ENCODE assay signal across 8 cellular contexts in genomic region chr9:130053504-130054427, GRCh38. TPM values are rescaled to one million over a fixed set of nuclear protein-coding genes. Genes with fewer than 3 reads are reported as not detected.
DNase-seq lines count a peak whose midpoint lies in the region; ATAC-seq and TF ChIP-seq lines count a peak whose summit lies in the region.

TSS of gene GPR107 (plus strand) at chr9:130053906. CDS start at chr9:130053933, 27 bp downstream.

- peak within 1 kb of the TSS; percentile 96 for H3K27ac Mint-ChIP-seq in Caco-2 (ENCODE audit: unreplicated experiment)
- H3K27ac Mint-ChIP-seq in activated naive CD4-positive, alpha-beta T cell treated with anti-CD3 and anti-CD28 coated beads for 36 hours = peak within 1 kb of the TSS; percentile 90

- no TSS peak for BruUV-seq in Caco-2 (replicated peaks; lab: Mats Ljungman, UMichigan)
- BruUV-seq in IMR-90 (replicated peaks; lab: Mats Ljungman, UMichigan) = no TSS peak

- H3K4me1 ChIP-seq in Caco-2 = 0 out of 2 replicates have a peak, but pooled peaks cover 3% of the 10 kb centered on the region
- no peaks in the 10 kb centered on the region for H3K4me1 ChIP-seq in IMR-90 (ENCODE audit: control insufficient read depth, insufficient read depth, low read length)
- peaks cover 0 to 51% (median 11%) of the 10 kb centered on the region in 3 donors for H3K4me1 ChIP-seq in gastroesophageal sphincter
- peaks cover 25 to 27% of the 10 kb centered on the region in 2 experiments for H3K4me1 ChIP-seq in neutrophil (ENCODE audit: control insufficient read depth in 1 of 2, insufficient read depth in 1 of 2, low read depth in 1 of 2, low read length in 1 of 2)

- H4K8ac ChIP-seq in IMR-90 (ENCODE audit: low read depth in 2 of 2, low read length in 2 of 2) = peak within 1 kb of the TSS; percentile 98

- H3K27me3 Mint-ChIP-seq in Caco-2 (ENCODE audit: insufficient read depth, unreplicated experiment) = no peaks in the 10 kb centered on the region
- no peaks in the 10 kb centered on the region for H3K27me3 Mint-ChIP-seq in activated naive CD4-positive, alpha-beta T cell treated with anti-CD3 and anti-CD28 coated beads for 36 hours (ENCODE audit: low read depth)

- ATAC-seq in GM21381 (IDR thresholded peaks at IDR 0.05; ENCODE audit: unreplicated experiment) = peak; percentile 87
- peak; percentile 97 for ATAC-seq in IMR-90 (ENCODE audit: low read depth)
- ATAC-seq in gastroesophageal sphincter = peak; percentile 97

- in situ Hi-C loops in IMR-90 (cut with MboI; ENCODE audit: low sequenced_read_pairs) = loop anchor here (25.0 kb wide), 1 partner anchor 166 kb away; no protein-coding TSS in a partner anchor

- peak within 1 kb of the TSS; percentile 92 for H3K9ac ChIP-seq in IMR-90 (ENCODE audit: low read depth, low read length)

- H2AK9ac ChIP-seq in IMR-90 (replicated peaks; ENCODE audit: low read depth, low read length, poor library complexity) = peak within 1 kb of the TSS; percentile 94

- H3K27me3 ChIP-seq in Caco-2 (replicated peaks; ENCODE audit: control insufficient read depth, insufficient read depth, low read length) (no peaks in the 10 kb centered on the region), IMR-90 (ENCODE audit: control insufficient read depth, insufficient read depth, low read length) (no peaks in the 10 kb centered on the region), gastroesophageal sphincter (no peaks in the 10 kb centered on the region), neutrophil (no peaks in the 10 kb centered on the region)

- H3K4me3 Mint-ChIP-seq in Caco-2 (ENCODE audit: unreplicated experiment) = peak within 1 kb of the TSS; percentile 99
- H3K4me3 Mint-ChIP-seq in activated naive CD4-positive, alpha-beta T cell treated with anti-CD3 and anti-CD28 coated beads for 36 hours = peak within 1 kb of the TSS; percentile 92

- POLR2A ChIA-PET in Caco-2 (lab: Charles Lee) = interaction anchor here (0.5 to 1.5 kb wide), 5 partner anchors 10 to 1502 kb away, joined by 3 to 9 read pairs (median 4); partner anchors contain the start of genes FNBP1, SPOUT1 and SPTAN1
- POLR2A ChIA-PET in IMR-90 (lab: Charles Lee; ENCODE audit: unreplicated experiment) = interaction anchor here (0.6 to 1.0 kb wide), 3 partner anchors 9 to 16 kb away, joined by 3 read pairs; no protein-coding TSS in a partner anchor

- peaks cover 7% of the 10 kb centered on the region; the same call in 1 of the 2 replicates for H3K9me1 ChIP-seq in IMR-90 (ENCODE audit: insufficient read depth, low read length)

- TF ChIP-seq POLR2A in IMR-90 (IDR thresholded peaks at IDR 0.05; ENCODE audit: low read depth, low read length) (peak; percentile 84), gastroesophageal sphincter (IDR thresholded peaks at IDR 0.05) (peak; percentile 78 to 82)

- peaks cover 25 to 63% of the 10 kb centered on the region in 2 experiments for H3K79me1 ChIP-seq in IMR-90 (ENCODE audit: low read depth in 1 of 2, low read length in 2 of 2)

- peaks cover 16% of the 10 kb centered on the region for H3K36me3 Mint-ChIP-seq in Caco-2 (ENCODE audit: insufficient read depth, unreplicated experiment)
- H3K36me3 Mint-ChIP-seq in activated naive CD4-positive, alpha-beta T cell treated with anti-CD3 and anti-CD28 coated beads for 36 hours (ENCODE audit: low read depth) = peaks cover 7% of the 10 kb centered on the region

- H2BK120ac ChIP-seq in IMR-90 (ENCODE audit: low read depth, low read length) = peak within 1 kb of the TSS; percentile 80

- no peaks in the 10 kb centered on the region for H3K9me3 ChIP-seq in Caco-2
- H3K9me3 ChIP-seq in IMR-90 (ENCODE audit: control insufficient read depth, insufficient read depth, low read length) = no peaks in the 10 kb centered on the region
- no peaks in the 10 kb centered on the region for H3K9me3 ChIP-seq in gastroesophageal sphincter
- no peaks in the 10 kb centered on the region for H3K9me3 ChIP-seq in neutrophil

- peak within 1 kb of the TSS; percentile 86 for H3K27ac ChIP-seq in IMR-90 (ENCODE audit: insufficient read depth, low read length)
- H3K27ac ChIP-seq in gastroesophageal sphincter = peak within 1 kb of the TSS; percentile 27 to 95 (median 92)
- H3K27ac ChIP-seq in neutrophil = peak within 1 kb of the TSS; percentile 90

- H3K4me2 ChIP-seq in IMR-90 (ENCODE audit: low read depth, low read length) = peak within 1 kb of the TSS; percentile 91

- H3K18ac ChIP-seq in IMR-90 (ENCODE audit: low read depth, low read length) = peak within 1 kb of the TSS; percentile 67

- peak within 1 kb of the TSS; percentile 89 for H4K5ac ChIP-seq in IMR-90 (ENCODE audit: low read depth, low read length)

- dilution Hi-C loops in IMR-90 (cut with HindIII; ENCODE audit: low sequenced_read_pairs, unreplicated experiment) = no loop called here

- no peaks in the 10 kb centered on the region for H3K9me3 Mint-ChIP-seq in Caco-2 (ENCODE audit: unreplicated experiment)
- no peaks in the 10 kb centered on the region for H3K9me3 Mint-ChIP-seq in activated naive CD4-positive, alpha-beta T cell treated with anti-CD3 and anti-CD28 coated beads for 36 hours

- peak within 1 kb of the TSS; percentile 99 for H2AFZ ChIP-seq in IMR-90 (replicated peaks; ENCODE audit: low read length, poor library complexity)

- peak within 1 kb of the TSS; percentile 96 for H3K14ac ChIP-seq in IMR-90 (replicated peaks; ENCODE audit: low read depth, low read length)

- peak within 1 kb of the TSS; percentile 76 for H2AK5ac ChIP-seq in IMR-90 (ENCODE audit: low read depth, low read length)

- peak within 1 kb of the TSS; percentile 75 for H3K4me3 ChIP-seq in Caco-2 (ENCODE audit: low read depth, low read length)
- peak within 1 kb of the TSS; percentile 79 for H3K4me3 ChIP-seq in IMR-90 (ENCODE audit: insufficient read depth, low read depth, low read length)
- H3K4me3 ChIP-seq in gastroesophageal sphincter = peak within 1 kb of the TSS; percentile 85 to 88
- H3K4me3 ChIP-seq in neutrophil (ENCODE audit: low read depth in 1 of 2, low read length in 1 of 2) = peak within 1 kb of the TSS; percentile 96

- no peaks in the 10 kb centered on the region for H3K4me1 Mint-ChIP-seq in Caco-2 (ENCODE audit: low read depth, unreplicated experiment)
- peaks cover 38% of the 10 kb centered on the region for H3K4me1 Mint-ChIP-seq in activated naive CD4-positive, alpha-beta T cell treated with anti-CD3 and anti-CD28 coated beads for 36 hours (ENCODE audit: low read depth)

- H4K20me1 ChIP-seq in IMR-90 (ENCODE audit: insufficient read depth, low read length) = peaks cover 15% of the 10 kb centered on the region; the same call in 1 of the 2 replicates

- no peak within 1 kb of the TSS for H2BK20ac ChIP-seq in IMR-90 (ENCODE audit: low read depth, low read length)

- H3K4ac ChIP-seq in IMR-90 (ENCODE audit: low read depth, low read length) = peak within 1 kb of the TSS; percentile 96

- WGBS in IMR-90 (ENCODE audit: extremely low coverage in 2 of 2, insufficient read length in 1 of 2), 2 experiments = 0% methylated on average over 43 of the region's 68 CpGs; no CpG with 5 or more reads in 1 of the 2 experiments
- WGBS in gastroesophageal sphincter (ENCODE audit: low coverage in 1 of 2), 2 donors = 0% methylated on average over 3 to 11 of the region's 68 CpGs

- peak; percentile 6; the same call in 1 of the 2 replicates for TF ChIP-seq RAD21 in IMR-90 (IDR thresholded peaks at IDR 0.05; ENCODE audit: low read length)

- TF ChIP-seq CTCF in Caco-2 (IDR thresholded peaks at IDR 0.05; ENCODE audit: insufficient read depth in 1 of 2, low read depth in 1 of 2, low read length in 1 of 2, severe bottlenecking in 1 of 2, unreplicated experiment in 1 of 2) = no peak
- no peak for TF ChIP-seq CTCF in IMR-90 (conservative IDR thresholded peaks at IDR 0.05; ENCODE audit: low read depth, low read length)
- no peak for TF ChIP-seq CTCF in gastroesophageal sphincter (IDR thresholded peaks at IDR 0.05)
- TF ChIP-seq CTCF in neutrophil (IDR thresholded peaks at IDR 0.05) = peak; percentile 23

- peak within 1 kb of the TSS; percentile 94 for H4K91ac ChIP-seq in IMR-90 (ENCODE audit: insufficient read depth, low read depth, low read length)

- peak within 1 kb of the TSS; percentile 89 for H3K56ac ChIP-seq in IMR-90 (ENCODE audit: extremely low read depth, insufficient read depth, low read length)

- peak within 1 kb of the TSS; percentile 95 for H3K23ac ChIP-seq in IMR-90 (ENCODE audit: low read depth, low read length)

- TF ChIP-seq EP300 in gastroesophageal sphincter (IDR thresholded peaks at IDR 0.05) = no peak

- H2BK5ac ChIP-seq in IMR-90 (ENCODE audit: low read depth, low read length, poor library complexity, severe bottlenecking) = peak within 1 kb of the TSS; percentile 91

- CTCF ChIA-PET in Caco-2 (lab: Charles Lee) = no interaction called here
- CTCF ChIA-PET in IMR-90 (lab: Yijun Ruan, JAX) = interaction anchor here (0.6 kb wide), 1 partner anchor 147 kb away, joined by 4 read pairs; no protein-coding TSS in a partner anchor
- CTCF ChIA-PET in activated naive CD4-positive, alpha-beta T cell treated with anti-CD3 and anti-CD28 coated beads for 36 hours (lab: Charles Lee) = interaction anchor here (0.6 to 1.8 kb wide), 6 partner anchors 15 to 169 kb away, joined by 3 to 6 read pairs (median 4); no protein-coding TSS in a partner anchor

- intact Hi-C loops in Caco-2 (cut with micrococcal nuclease; ENCODE audit: unreplicated experiment) (loop anchor here (1.0 kb wide), 2 partner anchors 10 to 168 kb away; partner anchors contain the start of gene FNBP1), IMR-90 (cut with micrococcal nuclease) (no loop called here)
- intact Hi-C loops in activated naive CD4-positive, alpha-beta T cell treated with anti-CD3 and anti-CD28 coated beads for 36 hours (cut with micrococcal nuclease) = loop anchor here (1.0 kb wide), 1 partner anchor 8 kb away; no protein-coding TSS in a partner anchor

- H3K36me3 ChIP-seq in Caco-2 (ENCODE audit: control insufficient read depth, insufficient read depth, low read length) = no peaks in the 10 kb centered on the region
- no peaks in the 10 kb centered on the region; the same call in 1 of the 2 replicates for H3K36me3 ChIP-seq in IMR-90 (ENCODE audit: control insufficient read depth, insufficient read depth, low read length)
- H3K36me3 ChIP-seq in gastroesophageal sphincter = peaks cover 0 to 10% of the 10 kb centered on the region in 2 donors
- peaks cover 9% of the 10 kb centered on the region for H3K36me3 ChIP-seq in neutrophil

- H2BK15ac ChIP-seq in IMR-90 (ENCODE audit: low read depth, low read length) = peak within 1 kb of the TSS; percentile 56; the same call in 1 of the 3 replicates

- DNase-seq in Caco-2 (peak; percentile 76 to 84), IMR-90 (peak; percentile 57), SK-N-DZ (ENCODE audit: low spot score) (peak; percentile 74), superior temporal gyrus (ENCODE audit: extremely low spot score) (peak; percentile 80)
- DNase-seq in activated naive CD4-positive, alpha-beta T cell treated with anti-CD3 and anti-CD28 coated beads for 36 hours = peak; percentile 88

RNA-seq across cellular contexts. Expression of gene GPR107, which starts in this region (rescaled TPM):
- total RNA-seq in Caco-2 (2022) (49.8 and 53.1 TPM in 2 replicates), IMR-90 (2012; rRNA removed) (16.7 and 17.8 TPM in 2 replicates), gastroesophageal sphincter (10 to 100 TPM; 24.2 to 38.4 (median 30.4) TPM)
- polyA plus RNA-seq in IMR-90 (2012; rRNA removed) = 20.2 and 21.6 TPM in 2 replicates
- 7.6 and 9.1 TPM in 2 replicates for polyA plus RNA-seq in IMR-90 (2012; cell fraction: cytosol; rRNA removed)
- 16.5 and 42.3 TPM in 2 replicates for polyA plus RNA-seq in IMR-90 (2012; cell fraction: nucleus; rRNA removed; ENCODE audit: low replicate concordance)
- polyA plus RNA-seq in SK-N-DZ (2014; cell fraction: cytosol; rRNA removed) = 17.5 and 18.2 TPM in 2 replicates
- 11.1 and 15.2 TPM in 2 replicates for polyA plus RNA-seq in SK-N-DZ (2014; cell fraction: nucleus; rRNA removed)
- 10 to 100 TPM; 19.0 to 20.0 TPM for total RNA-seq in activated naive CD4-positive, alpha-beta T cell treated with anti-CD3 and anti-CD28 coated beads for 36 hours

Comparison
In these comparisons a context has a peak if more than half of its experiments do, and no peak if none do; other contexts are left out.
1. Peak in every context shown above with its lines: DNase-seq, ATAC-seq, H3K4me3 ChIP-seq and H3K27ac ChIP-seq.